Comparison of ENCODE assay signal across 30 cellular contexts in the genomic region with DNA sequence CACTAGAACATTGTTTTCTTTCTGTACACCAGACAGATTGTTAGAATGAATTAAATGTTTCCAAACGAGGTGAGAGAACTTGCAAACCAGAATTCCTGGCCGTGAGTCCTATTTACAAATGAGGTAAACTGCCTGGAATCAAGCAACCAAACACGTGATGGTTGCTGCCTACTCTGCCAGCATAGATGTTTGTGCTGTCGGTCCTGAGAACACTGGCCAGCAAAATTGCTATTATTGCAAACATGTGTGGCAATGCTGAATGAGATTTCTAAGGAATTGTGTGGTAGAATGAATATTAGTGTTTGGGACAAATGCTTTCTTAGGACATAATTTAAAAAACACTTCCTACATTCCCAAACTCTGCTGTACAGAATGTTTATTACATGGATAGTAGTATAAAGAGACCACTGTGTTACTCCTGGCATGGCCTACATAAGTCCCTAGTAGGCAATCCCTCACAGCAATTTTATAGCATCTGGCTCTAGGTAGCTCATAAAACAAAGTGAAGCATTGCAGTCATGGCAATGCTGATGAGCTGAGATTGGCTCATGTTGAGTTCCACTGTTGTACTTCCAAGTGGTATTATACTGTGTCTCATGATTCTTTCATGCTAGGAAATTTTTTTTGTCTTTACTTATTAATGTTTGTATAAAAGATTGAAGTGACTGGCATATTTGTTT.
DNase-seq lines count a peak whose midpoint lies in the region; FAIRE-seq and TF ChIP-seq lines count a peak whose summit lies in the region.
"Had no signal": no experiment of that assay in that cellular context is flagged by ENCODE, and none has a peak within 500 bp of the region (broad histone marks: within the 10 kb centered on the region; RNA-seq: fewer than 3 reads in every experiment).

No MANE protein-coding gene starts in this region.

- TF ChIP-seq CTCF in MCF 10A (IDR thresholded peaks at IDR 0.05; ENCODE audit: unreplicated experiment): no peak
- TF ChIP-seq CTCF in SU-DHL-6 (IDR thresholded peaks at IDR 0.05; ENCODE audit: insufficient read depth, low read length, poor library complexity, severe bottlenecking): no peak
- no peak for TF ChIP-seq CTCF in fibroblast of pulmonary artery (IDR thresholded peaks at IDR 0.05; ENCODE audit: low read length, missing control alignments)
- TF ChIP-seq CTCF in CD14-positive monocyte (IDR thresholded peaks at IDR 0.05): no peak

- H3K9me3 ChIP-seq in SU-DHL-6 (ENCODE audit: insufficient read depth, low read length): no peaks in the 10 kb centered on the region
- H3K9me3 ChIP-seq in small intestine (ENCODE audit: control insufficient read depth, low read depth): no peaks in the 10 kb centered on the region
- H3K9me3 ChIP-seq: BE2C had no signal

- in situ Hi-C loops in T47D (cut with HindIII; ENCODE audit: low pct_unique_long_range_greater_than_20kb, low sequenced_read_pairs): no loop called here

- no peaks in the 10 kb centered on the region for H3K36me3 Mint-ChIP-seq in MCF 10A (ENCODE audit: insufficient read depth, unreplicated experiment)
- H3K36me3 Mint-ChIP-seq in CD14-positive monocyte: no peaks in the 10 kb centered on the region
- H3K36me3 Mint-ChIP-seq: activated naive CD4-positive, alpha-beta T cell treated with anti-CD3 and anti-CD28 coated beads, Interleukin-2, amount 50 U/mL, for 72 hours; immature natural killer cell; natural killer cell treated with Interleukin-12 subunit alpha and Interleukin-12 subunit beta and Interleukin-15 and Interleukin-18, amount 100 ng/mL, for 72 hours; stimulated activated effector memory CD8-positive, alpha-beta T cell treated with anti-CD3 and anti-CD28 coated beads, Interleukin-12 subunit alpha, Interleukin-12 subunit beta, amount 100 ng/mL, for 72 hours had no signal

- no TSS peak for BruUV-seq in MCF 10A (replicated peaks; lab: Mats Ljungman, UMichigan)

- H3K4me3 Mint-ChIP-seq in MCF 10A (ENCODE audit: unreplicated experiment) (no peak overlapping the region), CD14-positive monocyte (no peak overlapping the region)
- H3K4me3 Mint-ChIP-seq: activated CD4-positive, alpha-beta T cell treated with anti-CD3 and anti-CD28 coated beads, Interleukin-2, amount 10 ng/mL, durations not matched to agents 24 days and 14 days; H9; immature natural killer cell; natural killer cell treated with Interleukin-12 subunit alpha and Interleukin-12 subunit beta and Interleukin-15 and Interleukin-18, amount 100 ng/mL, for 72 hours; stimulated activated effector memory CD8-positive, alpha-beta T cell treated with anti-CD3 and anti-CD28 coated beads, Interleukin-12 subunit alpha, Interleukin-12 subunit beta, amount 100 ng/mL, for 72 hours had no signal

- no peaks in the 10 kb centered on the region for H3K4me1 ChIP-seq in small intestine (ENCODE audit: control insufficient read depth in 2 of 2, insufficient read depth in 1 of 2, low read depth in 1 of 2, low read length in 1 of 2)
- H3K4me1 ChIP-seq: BE2C had no signal

- DNase-seq in T47D (ENCODE audit: low read depth in 1 of 2, low spot score in 1 of 2) (peak; percentile 4 to 18), MCF 10A (ENCODE audit: unreplicated experiment) (no peak), fibroblast of pulmonary artery (ENCODE audit: low read depth) (peak; percentile 8), superior temporal gyrus (ENCODE audit: extremely low spot score) (peak; percentile 24), small intestine (no peak), CD14-positive monocyte (ENCODE audit: low spot score) (no peak), midbrain (lab: John Stamatoyannopoulos, UW) (no peak)
- DNase-seq: activated CD4-positive, alpha-beta T cell treated with anti-CD3 and anti-CD28 coated beads, Interleukin-2, amount 10 ng/mL, durations not matched to agents 24 days and 14 days; activated effector memory CD4-positive, alpha-beta T cell treated with Interleukin-2 at 50 U/mL for 16 hours; activated T-cell treated with anti-CD3 and anti-CD28 coated beads, Interleukin-2, amount 50 U/mL, for 1 hour; aorta; BE2C; cortex of kidney; erythroblast; H9; immature natural killer cell; Kasumi-1; left colon; NCI-H146; NCI-H526; SIG-M5; stimulated activated CD4-positive, alpha-beta T cell treated with anti-CD3 and anti-CD28 coated beads, Interleukin-15, amount 100 ng/mL, for 24 hours; T-helper 9 cell; trophoblast cell; WERI-Rb-1 had no signal

- H3K27ac Mint-ChIP-seq in MCF 10A (ENCODE audit: low read depth, unreplicated experiment) (no peak overlapping the region), CD14-positive monocyte (no peak overlapping the region)
- H3K27ac Mint-ChIP-seq: activated CD4-positive, alpha-beta T cell treated with anti-CD3 and anti-CD28 coated beads, Interleukin-2, amount 10 ng/mL, durations not matched to agents 24 days and 14 days; activated naive CD4-positive, alpha-beta T cell treated with anti-CD3 and anti-CD28 coated beads, Interleukin-2, amount 50 U/mL, for 72 hours; H9; immature natural killer cell; natural killer cell treated with Interleukin-12 subunit alpha and Interleukin-12 subunit beta and Interleukin-15 and Interleukin-18, amount 100 ng/mL, for 72 hours; stimulated activated effector memory CD8-positive, alpha-beta T cell treated with anti-CD3 and anti-CD28 coated beads, Interleukin-12 subunit alpha, Interleukin-12 subunit beta, amount 100 ng/mL, for 72 hours had no signal

- no peaks in the 10 kb centered on the region for H3F3A ChIP-seq in SU-DHL-6 (ENCODE audit: insufficient read depth)

- peak overlapping the region; percentile 27 for H2AFZ ChIP-seq in SU-DHL-6 (ENCODE audit: low read depth, low read length, severe bottlenecking)

- H3K27me3 Mint-ChIP-seq in MCF 10A (ENCODE audit: insufficient read depth, unreplicated experiment) (no peaks in the 10 kb centered on the region), CD14-positive monocyte (ENCODE audit: low read depth in 3 of 3) (no peaks in the 10 kb centered on the region)
- H3K27me3 Mint-ChIP-seq: activated CD4-positive, alpha-beta T cell treated with anti-CD3 and anti-CD28 coated beads, Interleukin-2, amount 10 ng/mL, durations not matched to agents 24 days and 14 days; natural killer cell treated with Interleukin-12 subunit alpha and Interleukin-12 subunit beta and Interleukin-15 and Interleukin-18, amount 100 ng/mL, for 72 hours had no signal

- intact Hi-C loops in MCF 10A (cut with micrococcal nuclease): loop anchor here (10.0 kb wide), 1 partner anchor 179 kb away; no protein-coding TSS in a partner anchor
- intact Hi-C loops in CD14-positive monocyte (cut with micrococcal nuclease): no loop called here

- H3K4me2 ChIP-seq in SU-DHL-6 (ENCODE audit: low read depth, low read length, poor library complexity, severe bottlenecking): no peak overlapping the region

- H3K9ac ChIP-seq in SU-DHL-6 (ENCODE audit: low read length): no peak overlapping the region

- no peaks in the 10 kb centered on the region for H3K27me3 ChIP-seq in SU-DHL-6 (ENCODE audit: low read length)
- H3K27me3 ChIP-seq in small intestine (ENCODE audit: control insufficient read depth in 2 of 2, insufficient read depth in 2 of 2, low read length in 2 of 2): no peaks in the 10 kb centered on the region
- H3K27me3 ChIP-seq: BE2C had no signal

- no peak for FAIRE-seq in small intestine (lab: Jason Lieb, UNC)
- FAIRE-seq: GM12891 had no signal

- H3K4me3 ChIP-seq in SU-DHL-6 (ENCODE audit: insufficient read depth, low read length, poor library complexity, severe bottlenecking) (no peak overlapping the region), fibroblast of pulmonary artery (replicated peaks; ENCODE audit: low read depth, low read length) (no peak overlapping the region), small intestine (ENCODE audit: low read depth in 1 of 2, low read length in 2 of 2) (no peak overlapping the region)

- 31 to 44% (median 38%) methylated on average over 4 of the region's 4 CpGs for WGBS in small intestine, 3 donors

- H3K4me1 Mint-ChIP-seq in MCF 10A (ENCODE audit: insufficient read depth, unreplicated experiment): no peaks in the 10 kb centered on the region
- no peaks in the 10 kb centered on the region for H3K4me1 Mint-ChIP-seq in CD14-positive monocyte
- H3K4me1 Mint-ChIP-seq: activated CD4-positive, alpha-beta T cell treated with anti-CD3 and anti-CD28 coated beads, Interleukin-2, amount 10 ng/mL, durations not matched to agents 24 days and 14 days; immature natural killer cell; stimulated activated effector memory CD8-positive, alpha-beta T cell treated with anti-CD3 and anti-CD28 coated beads, Interleukin-12 subunit alpha, Interleukin-12 subunit beta, amount 100 ng/mL, for 72 hours had no signal

- H3K9me3 Mint-ChIP-seq in MCF 10A (ENCODE audit: unreplicated experiment) (no peaks in the 10 kb centered on the region), CD14-positive monocyte (peaks cover 0 to 2% (median 0%) of the 10 kb centered on the region in 7 donors)
- H3K9me3 Mint-ChIP-seq: activated CD4-positive, alpha-beta T cell treated with anti-CD3 and anti-CD28 coated beads, Interleukin-2, amount 10 ng/mL, durations not matched to agents 24 days and 14 days had no signal

- H3K27ac ChIP-seq in SU-DHL-6 (ENCODE audit: low read depth, low read length) (no peak overlapping the region), small intestine (ENCODE audit: low read depth in 1 of 2, low read length in 1 of 2) (no peak overlapping the region)
- H3K27ac ChIP-seq: WERI-Rb-1 had no signal

- CTCF ChIA-PET in MCF 10A (lab: Yijun Ruan, JAX): interaction anchor here (0.5 kb wide), 1 partner anchor 253 kb away, joined by 4 read pairs; no protein-coding TSS in a partner anchor

- H4K20me1 ChIP-seq in SU-DHL-6 (ENCODE audit: low read depth, low read length): no peaks in the 10 kb centered on the region

- H3K79me2 ChIP-seq in SU-DHL-6 (ENCODE audit: insufficient read depth, low read length): no peaks in the 10 kb centered on the region

- H3K36me3 ChIP-seq in SU-DHL-6 (ENCODE audit: low read length): no peaks in the 10 kb centered on the region
- no peaks in the 10 kb centered on the region for H3K36me3 ChIP-seq in small intestine (ENCODE audit: control insufficient read depth in 2 of 2, insufficient read depth in 2 of 2, low read length in 2 of 2)
- H3K36me3 ChIP-seq: BE2C, WERI-Rb-1 had no signal

- POLR2A ChIA-PET in MCF 10A (lab: Yijun Ruan, JAX): interaction anchor here (0.6 kb wide), 1 partner anchor 587 kb away, joined by 3 read pairs; no protein-coding TSS in a partner anchor

- no peaks in the 10 kb centered on the region for H3K9me2 ChIP-seq in SU-DHL-6 (replicated peaks; ENCODE audit: insufficient read depth, low read length)

Comparison
In these comparisons a context has a peak if more than half of its experiments do, and no peak if none do; other contexts are left out.
1. DNase-seq: peak in T47D (2 of 2), fibroblast of pulmonary artery (single experiment) and superior temporal gyrus (single experiment); none in MCF 10A (single experiment), small intestine (single experiment), CD14-positive monocyte (single experiment) and midbrain (single experiment).